9 cellular contexts compared by ENCODE assay signal in the genomic region with DNA sequence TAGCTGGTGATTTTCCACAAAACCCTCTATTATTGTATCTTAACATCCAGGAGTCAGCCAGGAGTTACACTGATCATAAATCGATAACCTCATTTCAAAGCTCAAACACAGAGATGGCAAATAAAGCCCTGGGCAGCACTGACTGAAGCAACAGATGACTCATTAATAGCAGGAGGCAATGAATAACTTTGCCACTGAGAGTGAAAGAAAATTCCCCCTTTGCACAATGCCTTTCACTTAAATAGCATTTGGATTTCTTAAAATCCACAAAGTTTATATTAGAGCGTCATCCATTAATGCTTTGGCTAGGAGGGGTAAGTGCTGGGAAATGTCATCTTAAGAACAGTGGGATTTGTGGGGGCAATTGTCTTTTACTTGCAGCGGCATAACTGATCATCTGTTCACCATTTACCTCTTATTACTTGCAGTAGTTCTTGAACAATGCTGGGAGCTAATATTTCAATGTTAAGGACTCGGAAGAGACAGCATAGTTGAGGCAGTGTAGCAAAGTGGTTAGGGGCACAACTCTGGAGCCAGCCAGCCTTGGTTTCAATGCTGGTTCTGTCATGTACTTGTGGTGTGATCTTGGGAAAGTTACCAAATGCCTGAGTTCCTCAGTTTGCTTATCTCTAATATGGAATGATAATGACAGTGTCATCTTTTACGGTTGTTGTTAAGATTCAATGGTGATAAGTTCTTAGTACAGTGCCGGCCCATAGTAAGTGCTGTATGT.
A peak's percentile ranks its signal among the peaks of the same experiment; 100 is the strongest.
DNase-seq lines count a peak whose midpoint lies in the region; ATAC-seq lines count a peak whose summit lies in the region.
"Had no signal": no experiment of that assay in that cellular context is flagged by ENCODE, and none has a peak within 500 bp of the region (broad histone marks: within the 10 kb centered on the region; RNA-seq: fewer than 3 reads in every experiment).

No MANE protein-coding gene starts in this region.

- in situ Hi-C loops in Caki2 (cut with HindIII; ENCODE audit: low pct_unique_long_range_greater_than_20kb, low sequenced_read_pairs): no loop called here

- no peaks in the 10 kb centered on the region for H3K27me3 Mint-ChIP-seq in activated CD4-positive, alpha-beta T cell treated with anti-CD3 and anti-CD28 coated beads, Interleukin-2, amount 10 ng/mL, durations not matched to agents 7 days and 5 days
- H3K27me3 Mint-ChIP-seq: IgD-negative memory B cell had no signal

- CTCF ChIA-PET in activated CD4-positive, alpha-beta T cell treated with anti-CD3 and anti-CD28 coated beads, Interleukin-2, amount 10 ng/mL, durations not matched to agents 7 days and 5 days (lab: Charles Lee): no interaction called here

- DNase-seq in Caki2 (ENCODE audit: low read depth) (peak; percentile 89), astrocyte of the hippocampus (ENCODE audit: low read depth, low spot score) (peak; percentile 79), mucosa of gallbladder (ENCODE audit: low spot score) (peak; percentile 53), NCI-H2171 (lab: John Stamatoyannopoulos, UW) (no peak)
- DNase-seq in activated CD4-positive, alpha-beta T cell treated with anti-CD3 and anti-CD28 coated beads, Interleukin-2, amount 10 ng/mL, durations not matched to agents 7 days and 5 days: no peak
- no peak for DNase-seq in stimulated activated CD4-positive, alpha-beta T cell treated with anti-CD3 and anti-CD28 coated beads, Interleukin-15, amount 100 ng/mL, for 24 hours
- DNase-seq in stimulated activated naive CD4-positive, alpha-beta T cell treated with Interleukin-2 at 50 U/mL for 16 hours (lab: John Stamatoyannopoulos, UW): no peak

- H3K9me3 Mint-ChIP-seq in activated CD4-positive, alpha-beta T cell treated with anti-CD3 and anti-CD28 coated beads, Interleukin-2, amount 10 ng/mL, durations not matched to agents 7 days and 5 days: no peaks in the 10 kb centered on the region
- H3K9me3 Mint-ChIP-seq: IgD-negative memory B cell had no signal

- ATAC-seq in HG02798 (IDR thresholded peaks at IDR 0.05; ENCODE audit: poor library complexity, unreplicated experiment): peak; percentile 69

- H3K4me1 Mint-ChIP-seq in activated CD4-positive, alpha-beta T cell treated with anti-CD3 and anti-CD28 coated beads, Interleukin-2, amount 10 ng/mL, durations not matched to agents 7 days and 5 days: no peaks in the 10 kb centered on the region
- H3K4me1 Mint-ChIP-seq: IgD-negative memory B cell had no signal

- H3K27ac Mint-ChIP-seq in activated CD4-positive, alpha-beta T cell treated with anti-CD3 and anti-CD28 coated beads, Interleukin-2, amount 10 ng/mL, durations not matched to agents 7 days and 5 days: no peak overlapping the region
- H3K27ac Mint-ChIP-seq: IgD-negative memory B cell had no signal

- H3K36me3 Mint-ChIP-seq in activated CD4-positive, alpha-beta T cell treated with anti-CD3 and anti-CD28 coated beads, Interleukin-2, amount 10 ng/mL, durations not matched to agents 7 days and 5 days (ENCODE audit: low read depth): no peaks in the 10 kb centered on the region

- POLR2A ChIA-PET in activated CD4-positive, alpha-beta T cell treated with anti-CD3 and anti-CD28 coated beads, Interleukin-2, amount 10 ng/mL, durations not matched to agents 7 days and 5 days (lab: Charles Lee): no interaction called here

- no peak overlapping the region for H3K4me3 Mint-ChIP-seq in activated CD4-positive, alpha-beta T cell treated with anti-CD3 and anti-CD28 coated beads, Interleukin-2, amount 10 ng/mL, durations not matched to agents 7 days and 5 days
- H3K4me3 Mint-ChIP-seq: IgD-negative memory B cell had no signal

Comparison
In these comparisons a context has a peak if more than half of its experiments do, and no peak if none do; other contexts are left out.
1. DNase-seq: peak in Caki2 (single experiment), astrocyte of the hippocampus (single experiment) and mucosa of gallbladder (single experiment); none in NCI-H2171 (single experiment), activated CD4-positive, alpha-beta T cell treated with anti-CD3 and anti-CD28 coated beads, Interleukin-2, amount 10 ng/mL, durations not matched to agents 7 days and 5 days (single experiment), stimulated activated CD4-positive, alpha-beta T cell treated with anti-CD3 and anti-CD28 coated beads, Interleukin-15, amount 100 ng/mL, for 24 hours (single experiment) and stimulated activated naive CD4-positive, alpha-beta T cell treated with Interleukin-2 at 50 U/mL for 16 hours (single experiment).